8 cellular contexts compared by ENCODE assay signal in the genomic region with DNA sequence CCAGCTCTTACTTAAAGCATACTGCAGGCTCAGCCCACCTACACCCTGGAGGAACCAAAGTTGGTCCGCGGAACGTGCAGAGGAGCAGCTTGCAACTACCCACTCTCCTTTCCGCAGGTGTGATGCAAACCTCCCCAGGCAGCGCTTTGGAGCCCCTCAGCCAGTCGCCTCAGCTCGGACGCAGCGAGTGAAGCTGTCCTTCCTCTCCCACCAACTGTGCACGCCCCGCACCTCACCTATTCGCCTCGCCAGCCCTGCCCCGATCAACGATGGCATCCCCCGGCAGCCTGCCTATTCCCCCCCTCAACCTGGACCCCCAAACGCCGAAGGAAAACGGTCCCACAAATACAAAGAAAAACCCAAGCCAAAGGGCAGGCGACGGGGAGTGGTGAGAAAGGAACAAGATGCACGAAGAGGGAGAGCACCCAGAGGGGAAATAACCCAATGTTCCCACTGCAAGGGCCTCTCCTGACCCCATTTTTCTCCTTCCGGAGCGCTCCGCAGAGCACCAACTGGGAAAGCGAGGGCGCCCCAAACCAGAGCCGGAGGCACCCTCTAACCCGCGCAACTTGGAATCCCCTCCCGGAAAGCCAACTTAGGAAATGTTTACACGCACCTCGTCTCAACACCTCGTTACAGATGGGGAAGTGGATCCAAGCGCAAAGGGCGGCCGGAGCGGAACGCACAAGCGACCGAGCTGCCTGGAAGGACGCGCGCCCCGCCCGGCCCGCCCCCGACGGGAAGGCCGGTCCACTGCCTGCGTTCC. TPM values are rescaled to one million over a fixed set of nuclear protein-coding genes. Genes with fewer than 3 reads are reported as not detected.
DNase-seq lines count a peak whose midpoint lies in the region; ATAC-seq and TF ChIP-seq lines count a peak whose summit lies in the region.

No MANE protein-coding gene starts in this region.

- H3K4me2 ChIP-seq in SK-N-SH: peak overlapping the region; percentile 95

- H3K27me3 Mint-ChIP-seq in CD4-positive, CD25-positive, alpha-beta regulatory T cell: peaks cover 11% of the 10 kb centered on the region

- H3K79me2 ChIP-seq in SK-N-SH (ENCODE audit: insufficient read depth): peaks cover 55% of the 10 kb centered on the region

- peak; percentile 52 to 57 for ATAC-seq in CD4-positive, CD25-positive, alpha-beta regulatory T cell (ENCODE audit: low read depth in 2 of 2)
- peak; percentile 44 for ATAC-seq in GM19438 (IDR thresholded peaks at IDR 0.05; ENCODE audit: low read depth, unreplicated experiment)
- ATAC-seq in HG03520 (IDR thresholded peaks at IDR 0.05; ENCODE audit: unreplicated experiment): peak; percentile 39
- ATAC-seq in left ventricle myocardium superior: peak; percentile 66

- H3K9me2 ChIP-seq in SK-N-SH: no peaks in the 10 kb centered on the region

- WGBS in SK-N-SH (ENCODE audit: low lambda C conversion rate): 2% methylated on average over 29 of the region's 51 CpGs

- intact Hi-C loops in left ventricle myocardium superior (cut with micrococcal nuclease) (no loop called here), posterior vena cava (cut with DNase I) (no loop called here)

- POLR2A ChIA-PET in SK-N-SH (lab: Yijun Ruan, JAX): interaction anchor here (1.1 kb wide), 1 partner anchor 34 kb away, joined by 3 read pairs; no protein-coding TSS in a partner anchor

- CTCF ChIA-PET in SK-N-SH (lab: Yijun Ruan, JAX): interaction anchor here (0.7 to 2.6 kb wide), 10 partner anchors 11 to 276 kb away, joined by 3 to 10 read pairs (median 4); partner anchors contain the start of gene CRTAP

- H3K27me3 ChIP-seq in CD4-positive, CD25-positive, alpha-beta regulatory T cell (ENCODE audit: control insufficient read depth, insufficient read depth, low read length): no peaks in the 10 kb centered on the region
- no peaks in the 10 kb centered on the region for H3K27me3 ChIP-seq in SK-N-SH (ENCODE audit: insufficient read depth)

- H2AFZ ChIP-seq in SK-N-SH (ENCODE audit: low read depth): peak overlapping the region; percentile 98

- H3K27ac ChIP-seq in CD4-positive, CD25-positive, alpha-beta regulatory T cell (ENCODE audit: insufficient read depth, low read length, poor library complexity, severe bottlenecking): peak overlapping the region; percentile 76
- H3K27ac ChIP-seq in SK-N-SH (ENCODE audit: low read depth in 2 of 2, low read length in 1 of 2): peak overlapping the region; percentile 69 to 75

- H3K9me3 Mint-ChIP-seq in CD4-positive, CD25-positive, alpha-beta regulatory T cell: no peaks in the 10 kb centered on the region

- peaks cover 16% of the 10 kb centered on the region for H3F3A ChIP-seq in SK-N-SH (replicated peaks; ENCODE audit: insufficient read depth)

- peaks cover 23% of the 10 kb centered on the region for H3K4me1 ChIP-seq in CD4-positive, CD25-positive, alpha-beta regulatory T cell (ENCODE audit: control insufficient read depth, insufficient read depth, low read length, poor library complexity, severe bottlenecking)
- H3K4me1 ChIP-seq in SK-N-SH (ENCODE audit: control insufficient read depth in 1 of 2, insufficient read depth in 2 of 2, low read depth in 1 of 2, low read length in 1 of 2): peaks cover 0 to 8% of the 10 kb centered on the region in 2 experiments; a peak in 1 of 4 replicates

- no peaks in the 10 kb centered on the region for H3K9me3 ChIP-seq in CD4-positive, CD25-positive, alpha-beta regulatory T cell (ENCODE audit: control insufficient read depth in 2 of 2, low read length in 2 of 2)
- H3K9me3 ChIP-seq in SK-N-SH: no peaks in the 10 kb centered on the region

- TF ChIP-seq RAD21 in SK-N-SH (IDR thresholded peaks at IDR 0.05; ENCODE audit: low read length): no peak

- TF ChIP-seq EP300 in SK-N-SH (IDR thresholded peaks at IDR 0.05; ENCODE audit: borderline replicate concordance in 1 of 2, low read depth in 1 of 2, low read length in 1 of 2): no peak

- H3K36me3 Mint-ChIP-seq in CD4-positive, CD25-positive, alpha-beta regulatory T cell: peaks cover 21% of the 10 kb centered on the region

- peaks cover 9 to 52% (median 33%) of the 10 kb centered on the region in 4 donors for H3K4me1 Mint-ChIP-seq in CD4-positive, CD25-positive, alpha-beta regulatory T cell

- TF ChIP-seq CTCF in SK-N-SH (IDR thresholded peaks at IDR 0.05): no peak

- H3K36me3 ChIP-seq in CD4-positive, CD25-positive, alpha-beta regulatory T cell (ENCODE audit: control insufficient read depth, insufficient read depth, low read length): peaks cover 21% of the 10 kb centered on the region
- H3K36me3 ChIP-seq in SK-N-SH (replicated peaks in 1 of 2; ENCODE audit: control insufficient read depth in 1 of 2, insufficient read depth in 2 of 2, low read length in 1 of 2): peaks cover 11 to 21% of the 10 kb centered on the region in 2 experiments

- DNase-seq in CD4-positive, CD25-positive, alpha-beta regulatory T cell: peak; percentile 30 to 65 (median 51)
- DNase-seq in SK-N-SH: peak; percentile 67
- DNase-seq in amniotic epithelial cell (ENCODE audit: low read depth): peak; percentile 30
- peak; percentile 74 for DNase-seq in left ventricle myocardium superior
- DNase-seq in posterior vena cava (ENCODE audit: low spot score): peak; percentile 91
- DNase-seq in NCI-H128 (lab: John Stamatoyannopoulos, UW; ENCODE audit: unreplicated experiment): no peak

- peak overlapping the region; percentile 90 to 96 (median 93) for H3K27ac Mint-ChIP-seq in CD4-positive, CD25-positive, alpha-beta regulatory T cell

- H4K20me1 ChIP-seq in SK-N-SH (ENCODE audit: insufficient read depth): peaks cover 15% of the 10 kb centered on the region; the same call in 1 of the 2 replicates

- H3K4me3 Mint-ChIP-seq in CD4-positive, CD25-positive, alpha-beta regulatory T cell: peak overlapping the region; percentile 96 to 98 (median 97)

- peak overlapping the region; percentile 91 for H3K9ac ChIP-seq in SK-N-SH

- H3K4me3 ChIP-seq in CD4-positive, CD25-positive, alpha-beta regulatory T cell (ENCODE audit: low read depth, low read length): peak overlapping the region; percentile 87
- H3K4me3 ChIP-seq in SK-N-SH (ENCODE audit: low read depth in 2 of 2, low read length in 1 of 2): peak overlapping the region; percentile 77 to 80

TF ChIP-seq in SK-N-SH, 30 proteins besides CTCF, POLR2A, EP300 and RAD21:
- peak; percentile 59 for TF ChIP-seq GABPA (IDR thresholded peaks at IDR 0.05; ENCODE audit: low read depth)
- TF ChIP-seq MAX (IDR thresholded peaks at IDR 0.05; ENCODE audit: low read depth): no peak

RNA-seq across cellular contexts. Expression of gene GLB1, which starts 0.7 kb away (rescaled TPM):
- total RNA-seq in CD4-positive, CD25-positive, alpha-beta regulatory T cell: 42.2 TPM
- polyA plus RNA-seq in CD4-positive, CD25-positive, alpha-beta regulatory T cell: 10 to 100 TPM; 52.7 to 73.2 (median 63.8) TPM
- polyA plus RNA-seq in SK-N-SH (2012; rRNA removed): 80.3 and 102 TPM in 2 replicates
- polyA plus RNA-seq in SK-N-SH (2012; cell fraction: cytosol; rRNA removed): 74.7 and 84.2 TPM in 2 replicates
- 84.8 and 88.0 TPM in 2 replicates for polyA plus RNA-seq in SK-N-SH (2012; cell fraction: nucleus; rRNA removed)
- 18.9 TPM for total RNA-seq in left ventricle myocardium superior
- 10 to 100 TPM; 37.5 to 50.3 TPM for total RNA-seq in posterior vena cava

RNA-seq across cellular contexts. Expression of gene TMPPE, which starts 0.7 kb away (rescaled TPM):
- total RNA-seq in CD4-positive, CD25-positive, alpha-beta regulatory T cell: 11.3 TPM
- 1 to 10 TPM in 3 of 4 donors, under 1 TPM in 1; 0.99 to 2.0 (median 1.9) TPM for polyA plus RNA-seq in CD4-positive, CD25-positive, alpha-beta regulatory T cell
- 1.4 and 1.7 TPM in 2 replicates for polyA plus RNA-seq in SK-N-SH (2012; rRNA removed)
- polyA plus RNA-seq in SK-N-SH (2012; cell fraction: cytosol; rRNA removed): 1.1 and 1.7 TPM in 2 replicates
- 1.4 and 1.6 TPM in 2 replicates for polyA plus RNA-seq in SK-N-SH (2012; cell fraction: nucleus; rRNA removed)
- 3.9 TPM for total RNA-seq in left ventricle myocardium superior
- 1 to 10 TPM; 8.8 to 8.9 TPM for total RNA-seq in posterior vena cava

RNA-seq across cellular contexts. Expression of gene CRTAP, which starts 17.5 kb away (rescaled TPM):
- 44.0 TPM for total RNA-seq in CD4-positive, CD25-positive, alpha-beta regulatory T cell
- 100 to 1,000 TPM in 2 of 4 donors, 10 to 100 TPM in 2; 91.0 to 112 (median 98.8) TPM for polyA plus RNA-seq in CD4-positive, CD25-positive, alpha-beta regulatory T cell
- polyA plus RNA-seq in SK-N-SH (2012; rRNA removed): 198 and 240 TPM in 2 replicates
- polyA plus RNA-seq in SK-N-SH (2012; cell fraction: cytosol; rRNA removed): 246 and 266 TPM in 2 replicates
- 41.2 and 84.3 TPM in 2 replicates for polyA plus RNA-seq in SK-N-SH (2012; cell fraction: nucleus; rRNA removed)
- 94.6 TPM for total RNA-seq in left ventricle myocardium superior
- total RNA-seq in posterior vena cava: 100 to 1,000 TPM; 250 to 323 TPM
